12 cellular contexts compared by ENCODE assay signal in the genomic region with DNA sequence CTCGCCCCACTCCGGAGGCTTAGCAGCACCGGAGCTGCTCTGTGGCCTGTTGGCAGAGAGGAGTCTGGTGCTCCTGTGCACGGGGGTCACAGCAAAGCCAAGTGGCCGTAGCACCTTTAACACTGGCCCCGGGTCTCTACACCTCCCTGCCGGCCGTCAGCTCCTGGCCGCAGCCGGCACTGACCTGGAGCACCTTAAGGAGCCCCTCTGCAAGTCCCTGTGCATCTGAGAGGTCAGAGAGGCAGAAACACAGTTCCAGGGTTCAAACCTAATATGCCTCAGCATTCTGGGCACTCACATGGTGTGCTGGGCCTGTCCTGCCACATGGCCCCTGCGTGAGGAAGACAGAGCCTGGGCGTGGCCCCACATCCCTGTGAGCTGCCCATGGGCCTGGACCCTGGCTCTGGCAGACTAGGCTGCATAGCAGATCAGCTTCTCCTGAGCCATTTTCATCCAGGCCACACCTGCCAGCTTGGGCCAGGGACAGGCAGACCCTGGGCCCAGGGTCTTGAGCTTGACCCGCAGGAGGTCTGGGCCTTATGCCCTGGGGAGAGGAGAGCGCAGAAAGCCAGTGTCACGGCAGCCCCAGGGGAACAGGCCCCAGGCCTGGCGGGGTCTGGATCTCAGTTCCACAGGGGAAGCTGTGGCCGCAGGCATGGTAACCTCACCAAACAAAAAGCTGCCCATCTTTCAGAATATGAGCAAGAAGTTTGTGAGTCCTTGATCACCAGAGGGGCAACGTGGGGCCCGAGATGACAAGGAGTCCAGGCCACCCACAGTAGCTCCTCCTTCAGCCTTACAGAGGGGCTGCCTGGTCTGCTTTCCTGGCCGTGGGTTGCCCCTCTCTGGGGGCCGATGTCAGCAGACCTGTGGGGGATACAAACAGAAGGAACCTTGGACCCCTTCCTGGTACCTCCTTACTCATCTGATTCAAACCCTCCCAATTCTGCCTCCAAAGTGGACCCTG.
"Had no signal": no experiment of that assay in that cellular context is flagged by ENCODE, and none has a peak within 500 bp of the region (broad histone marks: within the 10 kb centered on the region; RNA-seq: fewer than 3 reads in every experiment).

No MANE protein-coding gene starts in this region.

- H3K27ac Mint-ChIP-seq: activated CD4-positive, alpha-beta T cell treated with anti-CD3 and anti-CD28 coated beads, Interleukin-2, amount 10 ng/mL, durations not matched to agents 7 days and 5 days; memory B cell; T-helper 2 cell treated with Interferon-gamma antibody and Interleukin-4, amounts not matched to agents 5 μg/mL and 100 μg/mL, for 36 hours had no signal

- H3K27me3 ChIP-seq: ovary, right lobe of liver, uterus had no signal

- H3K4me3 Mint-ChIP-seq: activated CD4-positive, alpha-beta T cell treated with anti-CD3 and anti-CD28 coated beads, Interleukin-2, amount 10 ng/mL, durations not matched to agents 7 days and 5 days; memory B cell; nephron progenitor cell; T-helper 2 cell treated with Interferon-gamma antibody and Interleukin-4, amounts not matched to agents 5 μg/mL and 100 μg/mL, for 36 hours had no signal

- H3K4me1 ChIP-seq: right lobe of liver, uterus had no signal

- H3K4me1 Mint-ChIP-seq: activated CD4-positive, alpha-beta T cell treated with anti-CD3 and anti-CD28 coated beads, Interleukin-2, amount 10 ng/mL, durations not matched to agents 7 days and 5 days; memory B cell had no signal

- DNase-seq: activated CD4-positive, alpha-beta T cell treated with anti-CD3 and anti-CD28 coated beads, Interleukin-2, amount 10 ng/mL, durations not matched to agents 7 days and 5 days; activated effector memory CD4-positive, alpha-beta T cell treated with Interleukin-2 at 50 U/mL for 16 hours; activated naive CD4-positive, alpha-beta T cell treated with anti-CD3 and anti-CD28 coated beads, Interleukin-2, amount 50 U/mL, for 16 hours; hippocampal formation; left ventricle myocardium inferior; nephron progenitor cell; ovary; right lobe of liver; uterus had no signal

- H3K9me3 ChIP-seq: ovary, right lobe of liver, uterus had no signal

- H3K27me3 Mint-ChIP-seq: memory B cell had no signal

- H3K36me3 Mint-ChIP-seq: memory B cell had no signal

- H3K27ac ChIP-seq: left ventricle myocardium inferior, ovary, right lobe of liver, uterus had no signal

- H3K36me3 ChIP-seq: left ventricle myocardium inferior, ovary, right lobe of liver, uterus had no signal

- H3K4me2 ChIP-seq: smooth muscle cell had no signal

- H3K4me3 ChIP-seq: left ventricle myocardium inferior, ovary, right lobe of liver, smooth muscle cell, uterus had no signal
